In the genomic region with DNA sequence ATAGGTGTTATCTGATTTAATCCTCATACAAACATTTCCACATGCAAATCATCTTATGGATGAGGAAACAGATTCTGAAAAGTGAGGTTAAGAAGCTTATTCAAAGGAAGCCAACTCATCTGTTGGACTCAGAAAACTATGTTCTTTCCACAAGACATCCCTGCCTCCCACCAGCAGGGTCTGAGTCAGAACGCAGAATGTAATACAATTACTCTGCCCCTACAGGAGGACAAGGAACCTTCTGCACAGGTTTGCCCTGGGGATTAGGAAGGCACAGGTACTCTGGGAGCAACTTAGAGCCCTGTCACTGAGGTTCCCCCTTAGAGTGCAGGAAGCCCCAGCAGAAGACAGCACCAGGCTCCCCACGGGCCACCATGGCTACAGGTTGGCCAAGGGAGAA, we compare ENCODE assay signal across 1 cellular context.
TF ChIP-seq lines count a peak whose summit lies in the region.

No MANE protein-coding gene starts in this region.

TF ChIP-seq in H1, 55 proteins besides CTCF, POLR2A, EP300 and RAD21:
- TF ChIP-seq, protein P1, sequence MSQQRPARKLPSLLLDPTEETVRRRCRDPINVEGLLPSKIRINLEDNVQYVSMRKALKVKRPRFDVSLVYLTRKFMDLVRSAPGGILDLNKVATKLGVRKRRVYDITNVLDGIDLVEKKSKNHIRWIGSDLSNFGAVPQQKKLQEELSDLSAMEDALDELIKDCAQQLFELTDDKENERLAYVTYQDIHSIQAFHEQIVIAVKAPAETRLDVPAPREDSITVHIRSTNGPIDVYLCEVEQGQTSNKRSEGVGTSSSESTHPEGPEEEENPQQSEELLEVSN (IDR thresholded peaks at IDR 0.05) = no peak
- TF ChIP-seq KDM5A (IDR thresholded peaks at IDR 0.05; ENCODE audit: low read length) (no peak), TAF1 (IDR thresholded peaks at IDR 0.05; ENCODE audit: low read depth, low read length) (no peak), NANOG (IDR thresholded peaks at IDR 0.05; ENCODE audit: insufficient read depth, low read depth, low read length, poor library complexity, severe bottlenecking) (no peak), KDM4A (IDR thresholded peaks at IDR 0.05; ENCODE audit: low read depth, low read length, severe bottlenecking) (no peak), KDM1A (IDR thresholded peaks at IDR 0.05; ENCODE audit: borderline replicate concordance, low read length) (no peak), NRF1 (IDR thresholded peaks at IDR 0.05; ENCODE audit: low read depth, low read length) (no peak), SIN3A (conservative IDR thresholded peaks at IDR 0.05 in 1 of 2, IDR thresholded peaks at IDR 0.05 in 1 of 2; ENCODE audit: low read depth in 1 of 2, low read length in 2 of 2) (no peak), GABPA (IDR thresholded peaks at IDR 0.05; ENCODE audit: borderline replicate concordance, insufficient read depth, low read length) (no peak)
